ENCODE assay signal across 14 cellular contexts in genomic region chr15:66657062-66658020, GRCh38. TPM values are rescaled to one million over a fixed set of nuclear protein-coding genes. Genes with fewer than 3 reads are reported as not detected.
A peak's percentile ranks its signal among the peaks of the same experiment; 100 is the strongest.
DNase-seq lines count a peak whose midpoint lies in the region; ATAC-seq, FAIRE-seq and TF ChIP-seq lines count a peak whose summit lies in the region.
"Had no signal": no experiment of that assay in that cellular context is flagged by ENCODE, and none has a peak within 500 bp of the region (broad histone marks: within the 10 kb centered on the region; RNA-seq: fewer than 3 reads in every experiment).

No MANE protein-coding gene starts in this region.

- H4K5ac ChIP-seq in H1 (ENCODE audit: insufficient read length, low read depth, low read length), result no peak overlapping the region

- peak in 1 of 2 experiments; percentile 63; a peak in 1 of 3 replicates for TF ChIP-seq EP300 in H1 (IDR thresholded peaks at IDR 0.05; ENCODE audit: borderline replicate concordance in 1 of 2, low read depth in 2 of 2, low read length in 2 of 2)

- peak overlapping the region; percentile 65 for H3K4me3 Mint-ChIP-seq in type B pancreatic cell
- no peak overlapping the region for H3K4me3 Mint-ChIP-seq in T-helper 2 cell treated with Interferon-gamma antibody and Interleukin-4, amounts not matched to agents 5 μg/mL and 100 μg/mL, for 36 hours

- no peak overlapping the region for H3K56ac ChIP-seq in H1 (replicated peaks; ENCODE audit: insufficient read length, low read depth, low read length)

- CTCF ChIA-PET in H1 (lab: Charles Lee; ENCODE audit: partially characterized antibody), result interaction anchor here (1.2 to 1.8 kb wide), 3 partner anchors 38 to 194 kb away, joined by 4 to 6 read pairs (median 4); no protein-coding TSS in a partner anchor

- H3K27me3 ChIP-seq in H1 (replicated peaks in 1 of 4; ENCODE audit: control insufficient read depth in 3 of 4, extremely low read depth in 1 of 4, insufficient read depth in 3 of 4, low read length in 3 of 4), result peaks cover 0 to 2% (median 0%) of the 10 kb centered on the region in 4 experiments; a peak in 1 of 7 replicates
- H3K27me3 ChIP-seq in right lobe of liver, result no peaks in the 10 kb centered on the region

- H4K8ac ChIP-seq in H1 (ENCODE audit: extremely low read depth, insufficient read depth, low read length), result peak overlapping the region; percentile 75; the same call in 1 of the 2 replicates

- peak overlapping the region in 1 of 4 experiments; percentile 2; a peak in 1 of 7 replicates for H3K9ac ChIP-seq in H1 (replicated peaks in 1 of 4; ENCODE audit: extremely low read depth in 1 of 4, low read depth in 3 of 4, low read length in 3 of 4)

- no peaks in the 10 kb centered on the region for H3K79me1 ChIP-seq in H1 (ENCODE audit: low read depth, low read length)

- intact Hi-C loops in Right ventricle myocardium inferior (cut with DNase I) (loop anchor here (5.0 kb wide), 1 partner anchor 40 kb away; no protein-coding TSS in a partner anchor), Right ventricle myocardium superior (cut with DNase I) (no loop called here), right lobe of liver (cut with DNase I) (no loop called here)

- H3K9me3 ChIP-seq in H1 (ENCODE audit: insufficient read depth in 2 of 2, low read depth in 1 of 2, low read length in 1 of 2) (no peaks in the 10 kb centered on the region), right lobe of liver (no peaks in the 10 kb centered on the region)
- H3K9me3 ChIP-seq: A549 had no signal

- H2BK12ac ChIP-seq in H1 (ENCODE audit: low read depth, low read length), result peak overlapping the region; percentile 93

- peak overlapping the region; percentile 38 for H3K18ac ChIP-seq in H1 (ENCODE audit: extremely low read depth, low read length)

- no peak for TF ChIP-seq CTCF in H1 (IDR thresholded peaks at IDR 0.05; ENCODE audit: control extremely low read depth in 1 of 3, insufficient read depth in 1 of 3, low read depth in 1 of 3, low read length in 3 of 3)
- no peak for TF ChIP-seq CTCF in right lobe of liver (IDR thresholded peaks at IDR 0.05)
- TF ChIP-seq CTCF in type B pancreatic cell (conservative IDR thresholded peaks at IDR 0.05), result no peak

- H3K23ac ChIP-seq in H1 (ENCODE audit: insufficient read length), result no peak overlapping the region

- ATAC-seq in Right ventricle myocardium inferior (no peak), Right ventricle myocardium superior (ENCODE audit: poor library complexity) (no peak), right lobe of liver (no peak), GM19395 (IDR thresholded peaks at IDR 0.05; ENCODE audit: unreplicated experiment) (no peak)
- ATAC-seq: A549 had no signal

- H3K27ac ChIP-seq in H1 (ENCODE audit: low read depth, low read length) (peak overlapping the region; percentile 56), right lobe of liver (peak overlapping the region; percentile 42 to 73 (median 54))
- H3K27ac ChIP-seq: A549 had no signal

- no peaks in the 10 kb centered on the region for H4K20me1 ChIP-seq in H1 (replicated peaks in 1 of 2; ENCODE audit: control insufficient read depth in 1 of 2, insufficient read depth in 2 of 2, low read length in 2 of 2)

- peak overlapping the region; percentile 93; the same call in 1 of the 2 replicates for H2AK5ac ChIP-seq in H1 (ENCODE audit: low read depth, low read length)

- no peaks in the 10 kb centered on the region for H3K79me2 ChIP-seq in H1 (ENCODE audit: control insufficient read depth in 1 of 2, insufficient read depth in 2 of 2, low read length in 2 of 2)

- peak overlapping the region; percentile 7 to 35; a peak in 3 of 4 replicates for H3K4me2 ChIP-seq in H1 (ENCODE audit: insufficient read depth in 1 of 2, low read depth in 2 of 2, low read length in 2 of 2)
- H3K4me2 ChIP-seq: A549 had no signal

- WGBS in H1 (ENCODE audit: extremely low coverage in 1 of 2, insufficient coverage in 1 of 2, insufficient read length in 1 of 2, insufficient replicate concordance in 2 of 2, low coverage in 1 of 2, low lambda C conversion rate in 2 of 2, missing lambda C conversion rate in 1 of 2), 2 experiments, result 42% methylated on average over 9 of the region's 9 CpGs; no CpG with 5 or more reads in 1 of the 2 experiments
- 84% methylated on average over 4 of the region's 9 CpGs for WGBS in right lobe of liver (ENCODE audit: insufficient coverage, low coverage, low lambda C conversion rate, missing lambda C conversion rate)

- peaks cover 5% of the 10 kb centered on the region for H3K27me3 Mint-ChIP-seq in type B pancreatic cell
- no peaks in the 10 kb centered on the region for H3K27me3 Mint-ChIP-seq in T-helper 2 cell treated with Interferon-gamma antibody and Interleukin-4, amounts not matched to agents 5 μg/mL and 100 μg/mL, for 36 hours (ENCODE audit: low read depth)

- no peak overlapping the region for H3K4ac ChIP-seq in H1 (replicated peaks; ENCODE audit: insufficient read length, low read depth, low read length)

- H3K4me1 Mint-ChIP-seq in type B pancreatic cell (ENCODE audit: unreplicated experiment), result peaks cover 50% of the 10 kb centered on the region
- peaks cover 10% of the 10 kb centered on the region for H3K4me1 Mint-ChIP-seq in T-helper 2 cell treated with Interferon-gamma antibody and Interleukin-4, amounts not matched to agents 5 μg/mL and 100 μg/mL, for 36 hours (ENCODE audit: low read depth)

- peak overlapping the region; percentile 20 for H4K91ac ChIP-seq in H1 (replicated peaks; ENCODE audit: insufficient read length, low read length)

- no peak for FAIRE-seq in H1 (lab: Jason Lieb, UNC)
- FAIRE-seq: A549 had no signal

- H2BK5ac ChIP-seq in H1 (ENCODE audit: low read depth, low read length), result peak overlapping the region; percentile 68; the same call in 1 of the 2 replicates

- no peak overlapping the region for H2AFZ ChIP-seq in H1 (ENCODE audit: low read length)

- peak overlapping the region; percentile 7 for H2BK120ac ChIP-seq in H1 (replicated peaks; ENCODE audit: low read depth, low read length)

- no peaks in the 10 kb centered on the region for H3K36me3 ChIP-seq in H1 (ENCODE audit: control insufficient read depth in 2 of 4, insufficient read depth in 4 of 4, low read length in 3 of 4)
- no peaks in the 10 kb centered on the region for H3K36me3 ChIP-seq in right lobe of liver

- in situ Hi-C loops in ACHN (cut with HindIII; ENCODE audit: low pct_ligation_motif_present, low pct_unique_long_range_greater_than_20kb, low sequenced_read_pairs), result no loop called here

- H3K23me2 ChIP-seq in H1 (ENCODE audit: low read depth, low read length), result peaks cover 8% of the 10 kb centered on the region; the same call in 1 of the 2 replicates

- H3K36me3 Mint-ChIP-seq in type B pancreatic cell, result no peaks in the 10 kb centered on the region
- H3K36me3 Mint-ChIP-seq in T-helper 2 cell treated with Interferon-gamma antibody and Interleukin-4, amounts not matched to agents 5 μg/mL and 100 μg/mL, for 36 hours (ENCODE audit: low read depth), result no peaks in the 10 kb centered on the region

- peak; percentile 14 for DNase-seq in Right ventricle myocardium inferior (ENCODE audit: missing footprints)
- no peak for DNase-seq in Right ventricle myocardium superior
- peak in 1 of 2 experiments; percentile 72 for DNase-seq in H1 (ENCODE audit: low read depth in 1 of 2, low spot score in 2 of 2)
- no peak for DNase-seq in right lobe of liver
- DNase-seq in type B pancreatic cell (ENCODE audit: extremely low spot score, unreplicated experiment), result no peak
- DNase-seq in T-helper 2 cell treated with Interferon-gamma antibody and Interleukin-4, amounts not matched to agents 5 μg/mL and 100 μg/mL, for 36 hours (ENCODE audit: low spot score), result no peak
- no peak for DNase-seq in ACHN
- DNase-seq: activated CD4-positive, CD25-positive, alpha-beta regulatory T cell; activated CD8-positive, alpha-beta memory T cell treated with anti-CD3 and anti-CD28 coated beads, Interleukin-2, amount 50 U/mL, for 4 hours; cortex of kidney; DMS 273 treated with DMSO at 0.1 percent for 48 hours; KBM-7 had no signal

- H3K14ac ChIP-seq in H1 (ENCODE audit: insufficient read length), result no peak overlapping the region

- peak overlapping the region; percentile 80; the same call in 1 of the 2 replicates for H2BK20ac ChIP-seq in H1 (ENCODE audit: low read length)

- POLR2A ChIA-PET in H1 (lab: Charles Lee; ENCODE audit: partially characterized antibody), result interaction anchor here (1.2 to 1.4 kb wide), 3 partner anchors 11 to 45 kb away, joined by 3 to 4 read pairs (median 3); no protein-coding TSS in a partner anchor

- 0 out of 8 replicates have a peak overlapping the region, but pooled peaks of 1 of the 4 experiments have one; percentile 7 for H3K4me3 ChIP-seq in H1 (ENCODE audit: extremely low read depth in 1 of 4, insufficient read depth in 2 of 4, low read depth in 3 of 4, low read length in 4 of 4)
- no peak overlapping the region for H3K4me3 ChIP-seq in right lobe of liver
- H3K4me3 ChIP-seq: A549 had no signal

- no peak for TF ChIP-seq RAD21 in H1 (IDR thresholded peaks at IDR 0.05 in 1 of 2, conservative IDR thresholded peaks at IDR 0.05 in 1 of 2; ENCODE audit: low read depth in 2 of 2, low read length in 2 of 2)

- H3K27ac Mint-ChIP-seq in type B pancreatic cell, result peak overlapping the region; percentile 94
- no peak overlapping the region for H3K27ac Mint-ChIP-seq in T-helper 2 cell treated with Interferon-gamma antibody and Interleukin-4, amounts not matched to agents 5 μg/mL and 100 μg/mL, for 36 hours

- H3K9me3 Mint-ChIP-seq in type B pancreatic cell, result no peaks in the 10 kb centered on the region
- H3K9me3 Mint-ChIP-seq in T-helper 2 cell treated with Interferon-gamma antibody and Interleukin-4, amounts not matched to agents 5 μg/mL and 100 μg/mL, for 36 hours, result no peaks in the 10 kb centered on the region

- 0 out of 2 replicates have a peak overlapping the region, but pooled peaks have one; percentile 61 for H2BK15ac ChIP-seq in H1 (ENCODE audit: low read length)

- peaks cover 12 to 38% (median 26%) of the 10 kb centered on the region in 4 experiments for H3K4me1 ChIP-seq in H1 (replicated peaks in 1 of 4; ENCODE audit: control insufficient read depth in 3 of 4, insufficient read depth in 4 of 4, low read length in 3 of 4)
- H3K4me1 ChIP-seq in right lobe of liver, result peaks cover 0 to 21% (median 6%) of the 10 kb centered on the region in 4 donors
- H3K4me1 ChIP-seq: A549 had no signal

- TF ChIP-seq POLR2A in H1 (IDR thresholded peaks at IDR 0.05; ENCODE audit: control extremely low read depth in 1 of 2, low read depth in 2 of 2, low read length in 2 of 2) (no peak), right lobe of liver (IDR thresholded peaks at IDR 0.05) (no peak)

RNA-seq across cellular contexts. Expression of gene SMAD6, which starts 44.7 kb away (rescaled TPM):
- 16.2 TPM for total RNA-seq in Right ventricle myocardium inferior
- 14.1 TPM for total RNA-seq in Right ventricle myocardium superior
- total RNA-seq in H1 (2021; fragmentation: NEBNext Ultra II Directional; extraction: Animal tissue kit (Norgen Biotek cat#: 25700)), result 7.0 and 7.6 TPM in 2 replicates
- 1.8 and 3.4 TPM in 2 replicates for polyA plus RNA-seq in H1 (2011; rRNA removed)
- 2.6 TPM for polyA plus RNA-seq in H1 (2011; cell fraction: cytosol; rRNA removed)
- 11.4 TPM for polyA plus RNA-seq in H1 (2011; cell fraction: nucleus; rRNA removed)
- polyA plus RNA-seq in H1 (2012, experiment 1 of 2), result 2.9 to 3.9 TPM (median 3.1 TPM) in 4 replicates
- 2.1 TPM for polyA plus RNA-seq in H1 (2012, experiment 2 of 2)
- 1.9 TPM for polyA plus RNA-seq in H1 (2013, experiment 1 of 2)
- polyA plus RNA-seq in H1 (2013, experiment 2 of 2), result 2.1 TPM
- polyA minus RNA-seq in H1 (2011; rRNA and poly(A)+ RNA removed), result 3.9 and 6.1 TPM in 2 replicates
- polyA minus RNA-seq in H1 (2011; cell fraction: cytosol; rRNA and poly(A)+ RNA removed), result 6.3 TPM
- polyA minus RNA-seq in H1 (2011; cell fraction: nucleus; rRNA and poly(A)+ RNA removed), result 12.2 TPM
- 10 to 100 TPM; 10.5 to 17.2 (median 12.3) TPM for total RNA-seq in right lobe of liver
- total RNA-seq in type B pancreatic cell (ENCODE audit: low replicate concordance), result 27.0 and 31.7 TPM in 2 replicates
